In the genomic region with DNA sequence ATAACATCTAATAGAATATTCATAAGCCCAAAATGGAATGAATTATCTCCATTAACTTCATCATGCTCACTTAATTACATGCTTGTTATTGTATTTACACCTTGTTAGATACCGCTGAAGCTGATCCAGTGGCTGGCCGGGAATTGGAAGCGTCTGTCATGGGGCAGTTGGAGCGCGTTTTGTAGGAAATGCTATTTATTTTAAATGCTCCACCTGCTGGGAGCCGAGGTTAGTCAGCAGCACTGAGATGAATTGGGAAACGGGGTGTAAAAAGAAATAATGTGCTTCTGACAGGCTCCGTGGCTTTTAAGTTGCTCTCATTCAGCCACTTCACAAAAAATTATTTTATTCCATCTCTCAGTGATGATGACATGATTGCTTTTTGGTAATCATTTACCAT, we compare ENCODE assay signal across 22 cellular contexts. TPM values are rescaled to one million over a fixed set of nuclear protein-coding genes. Genes with fewer than 3 reads are reported as not detected.
DNase-seq lines count a peak whose midpoint lies in the region; ATAC-seq, FAIRE-seq and TF ChIP-seq lines count a peak whose summit lies in the region.
"Had no signal": no experiment of that assay in that cellular context is flagged by ENCODE, and none has a peak within 500 bp of the region (broad histone marks: within the 10 kb centered on the region; RNA-seq: fewer than 3 reads in every experiment).

No MANE protein-coding gene starts in this region.

- no peaks in the 10 kb centered on the region for H3K9me3 Mint-ChIP-seq in activated T-cell treated with anti-CD3 and anti-CD28 coated beads, Interleukin-2, amount 50 U/mL, for 72 hours
- H3K9me3 Mint-ChIP-seq in CD4-positive, alpha-beta memory T cell: peaks cover 0 to 1% (median 0%) of the 10 kb centered on the region in 8 donors
- H3K9me3 Mint-ChIP-seq: activated CD4-positive, alpha-beta T cell treated with anti-CD3 and anti-CD28 coated beads, Interleukin-2, amount 10 ng/mL, durations not matched to agents 7 days and 5 days; stimulated activated memory B cell treated with anti-CD40 and anti-IgM and Interleukin-4, amounts not matched to agents 10 μg/mL and 1 μg/mL and 100 μg/mL, for 72 hours had no signal

- H3K9ac ChIP-seq in mesendoderm (ENCODE audit: low read length): no peak overlapping the region

- no peak overlapping the region for H3K27ac ChIP-seq in mesendoderm (ENCODE audit: low read depth, low read length)
- H3K27ac ChIP-seq in CD4-positive, alpha-beta memory T cell (ENCODE audit: low read depth, low read length): no peak overlapping the region
- H3K27ac ChIP-seq: thoracic aorta had no signal

- H3K9me3 ChIP-seq in CD4-positive, alpha-beta memory T cell (ENCODE audit: control insufficient read depth in 1 of 2, low read length in 2 of 2): no peaks in the 10 kb centered on the region
- H3K9me3 ChIP-seq: thoracic aorta had no signal

- POLR2A ChIA-PET in CD4-positive, alpha-beta memory T cell (lab: Charles Lee; ENCODE audit: partially characterized antibody): no interaction called here

- no peaks in the 10 kb centered on the region for H3K4me1 ChIP-seq in mesendoderm (ENCODE audit: control insufficient read depth, low read depth, low read length)
- no peaks in the 10 kb centered on the region for H3K4me1 ChIP-seq in CD4-positive, alpha-beta memory T cell (ENCODE audit: insufficient read depth, low read length)

- H3K27me3 Mint-ChIP-seq in activated T-cell treated with anti-CD3 and anti-CD28 coated beads, Interleukin-2, amount 50 U/mL, for 72 hours (ENCODE audit: low read depth): peaks cover 17% of the 10 kb centered on the region
- H3K27me3 Mint-ChIP-seq in CD4-positive, alpha-beta memory T cell: no peaks in the 10 kb centered on the region
- H3K27me3 Mint-ChIP-seq: activated CD4-positive, alpha-beta T cell treated with anti-CD3 and anti-CD28 coated beads, Interleukin-2, amount 10 ng/mL, durations not matched to agents 7 days and 5 days; stimulated activated memory B cell treated with anti-CD40 and anti-IgM and Interleukin-4, amounts not matched to agents 10 μg/mL and 1 μg/mL and 100 μg/mL, for 72 hours had no signal

- H3K23ac ChIP-seq in mesendoderm (ENCODE audit: low read length): no peak overlapping the region

- H3K18ac ChIP-seq in mesendoderm (ENCODE audit: low read length): no peak overlapping the region

- H2BK15ac ChIP-seq in mesendoderm (replicated peaks; ENCODE audit: low read depth): no peak overlapping the region

- H3K36me3 Mint-ChIP-seq in activated T-cell treated with anti-CD3 and anti-CD28 coated beads, Interleukin-2, amount 50 U/mL, for 72 hours (ENCODE audit: insufficient read depth in 2 of 2): peaks cover 1 to 6% of the 10 kb centered on the region in 2 donors
- peaks cover 2 to 5% of the 10 kb centered on the region in 2 donors for H3K36me3 Mint-ChIP-seq in CD4-positive, alpha-beta memory T cell

- no peak overlapping the region for H2AK5ac ChIP-seq in mesendoderm (ENCODE audit: low read length)

- H3K4me3 ChIP-seq in astrocyte of the cerebellum (ENCODE audit: low read depth, low read length): no peak overlapping the region
- no peak overlapping the region for H3K4me3 ChIP-seq in mesendoderm (ENCODE audit: low read length)
- H3K4me3 ChIP-seq in CD4-positive, alpha-beta memory T cell (ENCODE audit: low read length in 2 of 2): no peak overlapping the region
- H3K4me3 ChIP-seq: thoracic aorta had no signal

- in situ Hi-C loops in astrocyte of the cerebellum (cut with HindIII; ENCODE audit: low sequenced_read_pairs): no loop called here

- H3K79me1 ChIP-seq in mesendoderm (ENCODE audit: low read length): no peaks in the 10 kb centered on the region

- no peaks in the 10 kb centered on the region for H3K36me3 ChIP-seq in mesendoderm (ENCODE audit: control insufficient read depth, insufficient read depth, low read length)
- H3K36me3 ChIP-seq in CD4-positive, alpha-beta memory T cell (ENCODE audit: insufficient read depth, low read length): no peaks in the 10 kb centered on the region
- H3K36me3 ChIP-seq: thoracic aorta had no signal

- no peak overlapping the region for H3K56ac ChIP-seq in mesendoderm (ENCODE audit: low read length)

- H3K4ac ChIP-seq in mesendoderm (ENCODE audit: low read depth, low read length): no peak overlapping the region

- H3K4me2 ChIP-seq in mesendoderm (ENCODE audit: low read length): no peak overlapping the region

- H2BK5ac ChIP-seq in mesendoderm (ENCODE audit: low read length): no peak overlapping the region

- H3K27me3 ChIP-seq in mesendoderm (ENCODE audit: insufficient read depth, low read length, poor library complexity): no peaks in the 10 kb centered on the region
- no peaks in the 10 kb centered on the region for H3K27me3 ChIP-seq in CD4-positive, alpha-beta memory T cell (ENCODE audit: insufficient read depth, low read length)

- no peak overlapping the region for H4K8ac ChIP-seq in mesendoderm (ENCODE audit: low read depth, low read length)

- FAIRE-seq in D721Med (lab: Jason Lieb, UNC): no peak

- ATAC-seq in activated T-cell treated with anti-CD3 and anti-CD28 coated beads, Interleukin-2, amount 50 U/mL, for 72 hours (replicated peaks in 1 of 2): no peak
- ATAC-seq: left ventricle myocardium superior; stimulated activated memory B cell treated with anti-CD40 and anti-IgM and Interleukin-4, amounts not matched to agents 10 μg/mL and 1 μg/mL and 100 μg/mL, for 72 hours had no signal

- no peak overlapping the region for H2BK120ac ChIP-seq in mesendoderm (ENCODE audit: low read depth, low read length)

- DNase-seq in D721Med (ENCODE audit: insufficient read length, low spot score) (no peak), NCI-H1694 (lab: John Stamatoyannopoulos, UW) (peak; percentile 9), astrocyte of the cerebellum (ENCODE audit: low read depth) (peak; percentile 8), mesendoderm (peak; percentile 26), superior temporal gyrus (ENCODE audit: extremely low spot score) (no peak), activated T-cell treated with anti-CD3 and anti-CD28 coated beads for 4 hours (no peak)
- DNase-seq in activated T-cell treated with anti-CD3 and anti-CD28 coated beads, Interleukin-2, amount 50 U/mL, for 72 hours: no peak
- DNase-seq in CD4-positive, alpha-beta memory T cell: no peak
- DNase-seq: activated CD4-positive, alpha-beta T cell treated with anti-CD3 and anti-CD28 coated beads, Interleukin-2, amount 10 ng/mL, durations not matched to agents 7 days and 5 days; activated CD8-positive, alpha-beta memory T cell treated with anti-CD3 and anti-CD28 coated beads, Interleukin-2, amount 50 U/mL, for 4 hours; amniotic stem cell; cerebellar nuclear complex; left ventricle myocardium superior; NCI-H187 treated with DMSO at 0.1 percent for 48 hours; NCI-H524; occipital lobe; SHP77 treated with DMSO at 0.1 percent for 48 hours had no signal

- peak; percentile 1 for TF ChIP-seq CTCF in D721Med (IDR thresholded peaks at IDR 0.05; ENCODE audit: insufficient read depth, missing control alignments)
- peak; percentile 42 for TF ChIP-seq CTCF in astrocyte of the cerebellum (IDR thresholded peaks at IDR 0.05; ENCODE audit: low read depth, low read length, missing control alignments)

- no peak overlapping the region for H4K5ac ChIP-seq in mesendoderm (ENCODE audit: low read length)

- H3K79me2 ChIP-seq in mesendoderm (ENCODE audit: control insufficient read depth, insufficient read depth, low read length): no peaks in the 10 kb centered on the region

- no peaks in the 10 kb centered on the region for H3K4me1 Mint-ChIP-seq in activated T-cell treated with anti-CD3 and anti-CD28 coated beads, Interleukin-2, amount 50 U/mL, for 72 hours (ENCODE audit: low read depth)
- H3K4me1 Mint-ChIP-seq in CD4-positive, alpha-beta memory T cell: no peaks in the 10 kb centered on the region
- H3K4me1 Mint-ChIP-seq: activated CD4-positive, alpha-beta T cell treated with anti-CD3 and anti-CD28 coated beads, Interleukin-2, amount 10 ng/mL, durations not matched to agents 7 days and 5 days; stimulated activated memory B cell treated with anti-CD40 and anti-IgM and Interleukin-4, amounts not matched to agents 10 μg/mL and 1 μg/mL and 100 μg/mL, for 72 hours had no signal

- intact Hi-C loops in CD4-positive, alpha-beta memory T cell (cut with micrococcal nuclease): no loop called here

- CTCF ChIA-PET in CD4-positive, alpha-beta memory T cell (lab: Charles Lee; ENCODE audit: partially characterized antibody): no interaction called here

- H3K4me3 Mint-ChIP-seq in activated T-cell treated with anti-CD3 and anti-CD28 coated beads, Interleukin-2, amount 50 U/mL, for 72 hours: no peak overlapping the region
- H3K4me3 Mint-ChIP-seq in CD4-positive, alpha-beta memory T cell: no peak overlapping the region
- H3K4me3 Mint-ChIP-seq: activated CD4-positive, alpha-beta T cell treated with anti-CD3 and anti-CD28 coated beads, Interleukin-2, amount 10 ng/mL, durations not matched to agents 7 days and 5 days; stimulated activated memory B cell treated with anti-CD40 and anti-IgM and Interleukin-4, amounts not matched to agents 10 μg/mL and 1 μg/mL and 100 μg/mL, for 72 hours had no signal

- no peak overlapping the region for H3K27ac Mint-ChIP-seq in activated T-cell treated with anti-CD3 and anti-CD28 coated beads, Interleukin-2, amount 50 U/mL, for 72 hours
- H3K27ac Mint-ChIP-seq in CD4-positive, alpha-beta memory T cell: no peak overlapping the region
- H3K27ac Mint-ChIP-seq: activated CD4-positive, alpha-beta T cell treated with anti-CD3 and anti-CD28 coated beads, Interleukin-2, amount 10 ng/mL, durations not matched to agents 7 days and 5 days; stimulated activated memory B cell treated with anti-CD40 and anti-IgM and Interleukin-4, amounts not matched to agents 10 μg/mL and 1 μg/mL and 100 μg/mL, for 72 hours had no signal

- whole genome bisulfite sequencing in mesendoderm (ENCODE audit: extremely low coverage, insufficient coverage, low lambda C conversion rate): no CpG with 5 or more reads among the region's 8 CpGs

RNA-seq across cellular contexts. Expression of a gene that starts 25.2 kb away (rescaled TPM):
- polyA plus RNA-seq in mesendoderm (2013, experiment 1 of 2): 0.04 TPM
- 0.01 TPM for polyA plus RNA-seq in mesendoderm (2013, experiment 2 of 2)
- total RNA-seq in activated T-cell treated with anti-CD3 and anti-CD28 coated beads, Interleukin-2, amount 50 U/mL, for 72 hours: not detected
- not detected for total RNA-seq in CD4-positive, alpha-beta memory T cell
- not detected for polyA plus RNA-seq in CD4-positive, alpha-beta memory T cell
- total RNA-seq: activated CD4-positive, alpha-beta T cell treated with anti-CD3 and anti-CD28 coated beads, Interleukin-2, amount 10 ng/mL, durations not matched to agents 7 days and 5 days; glomerular endothelial cell; H4; left ventricle myocardium superior; T-helper 1 cell treated with Interleukin-12 subunit alpha and Interleukin-12 subunit beta and Interleukin-4 antibody, amounts not matched to agents 30 ng/mL and 1 ng/mL, for 36 hours; thoracic aorta had no signal

Comparison
In these comparisons a context has a peak if more than half of its experiments do, and no peak if none do; other contexts are left out.
1. DNase-seq: peak in NCI-H1694 (single experiment), astrocyte of the cerebellum (single experiment) and mesendoderm (single experiment); none in D721Med (single experiment), superior temporal gyrus (single experiment), activated T-cell treated with anti-CD3 and anti-CD28 coated beads for 4 hours (single experiment), activated T-cell treated with anti-CD3 and anti-CD28 coated beads, Interleukin-2, amount 50 U/mL, for 72 hours (0 of 2) and CD4-positive, alpha-beta memory T cell (0 of 5).